ENCODE assay signal across 8 cellular contexts in the genomic region with DNA sequence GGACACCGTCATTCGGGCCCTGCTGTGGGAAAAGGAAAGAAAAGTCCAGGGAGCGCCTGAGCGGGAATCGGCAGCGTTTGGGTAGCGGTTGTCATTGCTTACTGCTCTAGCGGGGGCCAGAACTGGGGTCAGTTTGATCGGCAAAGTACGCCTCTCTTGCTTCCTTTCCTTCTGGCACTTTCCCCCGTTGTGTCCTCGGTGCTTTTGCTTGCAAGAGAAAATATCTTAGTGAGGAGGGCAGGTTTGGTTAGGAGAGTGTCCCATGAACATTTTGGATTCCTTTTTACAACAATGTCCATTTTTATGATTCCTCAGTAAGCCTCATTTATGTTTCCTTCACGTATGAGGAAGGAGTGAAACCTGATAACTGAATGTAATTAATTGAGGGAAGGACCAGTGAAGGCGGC. TPM values are rescaled to one million over a fixed set of nuclear protein-coding genes. Genes with fewer than 3 reads are reported as not detected.
A peak's percentile ranks its signal among the peaks of the same experiment; 100 is the strongest.
DNase-seq lines count a peak whose midpoint lies in the region; ATAC-seq and TF ChIP-seq lines count a peak whose summit lies in the region.

No MANE protein-coding gene starts in this region.

- intact Hi-C loops in left lung (cut with DNase I) (no loop called here), transverse colon (cut with DNase I; ENCODE audit: low total_unique reads) (no loop called here)

- 0 to 1% methylated on average over 3 to 14 of the region's 14 CpGs for WGBS in transverse colon (ENCODE audit: low coverage in 1 of 2), 2 donors

- H3K9ac ChIP-seq in BLaER1, result peak overlapping the region; percentile 93
- peak overlapping the region; percentile 91 for H3K9ac ChIP-seq in adipocyte (ENCODE audit: low read length)

- DNase-seq in HL-60 (ENCODE audit: low read depth in 1 of 2, low spot score in 1 of 2) (peak in 1 of 2 experiments; percentile 23), adipocyte (ENCODE audit: low read depth) (peak; percentile 72), left lung (no peak), transverse colon (no peak), glomerular visceral epithelial cell (ENCODE audit: extremely low spot score) (no peak), COLO668 (lab: John Stamatoyannopoulos, UW; ENCODE audit: unreplicated experiment) (no peak)

- H3K9me3 ChIP-seq in BLaER1, result no peaks in the 10 kb centered on the region
- H3K9me3 ChIP-seq in adipocyte (ENCODE audit: control insufficient read depth, low read length), result no peaks in the 10 kb centered on the region
- H3K9me3 ChIP-seq in left lung, result no peaks in the 10 kb centered on the region
- no peaks in the 10 kb centered on the region for H3K9me3 ChIP-seq in transverse colon

- H3K27me3 ChIP-seq in BLaER1 (no peaks in the 10 kb centered on the region), HL-60 (ENCODE audit: insufficient read depth, poor library complexity, severe bottlenecking) (no peaks in the 10 kb centered on the region), adipocyte (replicated peaks; ENCODE audit: control insufficient read depth, insufficient read depth, low read length) (no peaks in the 10 kb centered on the region), left lung (no peaks in the 10 kb centered on the region), transverse colon (no peaks in the 10 kb centered on the region)

- peaks cover 51% of the 10 kb centered on the region for H3K36me3 ChIP-seq in BLaER1
- peaks cover 25% of the 10 kb centered on the region for H3K36me3 ChIP-seq in adipocyte (ENCODE audit: control insufficient read depth, insufficient read depth, low read length, severe bottlenecking)
- H3K36me3 ChIP-seq in left lung, result peaks cover 0 to 22% of the 10 kb centered on the region in 2 donors
- H3K36me3 ChIP-seq in transverse colon, result peaks cover 0 to 15% (median 6%) of the 10 kb centered on the region in 4 donors

- no peak for TF ChIP-seq POLR2A in transverse colon (IDR thresholded peaks at IDR 0.05)

- in situ Hi-C loops in transverse colon (cut with MboI; ENCODE audit: low pct_ligation_motif_present in 1 of 4, low pct_unique_long_range_greater_than_20kb in 1 of 4, low sequenced_read_pairs in 3 of 4), result no loop called here

- peaks cover 35% of the 10 kb centered on the region for H3K4me1 ChIP-seq in BLaER1
- H3K4me1 ChIP-seq in adipocyte (ENCODE audit: control insufficient read depth, insufficient read depth, low read length), result peaks cover 54% of the 10 kb centered on the region
- peaks cover 6 to 29% of the 10 kb centered on the region in 2 donors for H3K4me1 ChIP-seq in left lung
- peaks cover 6 to 25% (median 16%) of the 10 kb centered on the region in 4 donors for H3K4me1 ChIP-seq in transverse colon

- ATAC-seq in left lung (no peak), HG02884 (IDR thresholded peaks at IDR 0.05; ENCODE audit: unreplicated experiment) (no peak)

- peak overlapping the region; percentile 99 for H3K4me2 ChIP-seq in BLaER1

- H3K4me3 ChIP-seq in BLaER1 (peak overlapping the region; percentile 92), HL-60 (replicated peaks; ENCODE audit: insufficient read depth, low read length) (peak overlapping the region; percentile 81), adipocyte (ENCODE audit: low read length) (peak overlapping the region; percentile 92), left lung (peak overlapping the region; percentile 82 to 86), transverse colon (peak overlapping the region; percentile 78 to 98 (median 88))

- no peak for TF ChIP-seq EP300 in transverse colon (IDR thresholded peaks at IDR 0.05; ENCODE audit: low read depth)

- H3K27ac ChIP-seq in BLaER1 (peak overlapping the region; percentile 96), HL-60 (replicated peaks) (peak overlapping the region; percentile 83), left lung (peak overlapping the region; percentile 61 to 76), transverse colon (peak overlapping the region; percentile 81 to 90 (median 90))

- peaks cover 20% of the 10 kb centered on the region for H4K20me1 ChIP-seq in BLaER1

- no peak for TF ChIP-seq CTCF in HL-60 (IDR thresholded peaks at IDR 0.05; ENCODE audit: insufficient read depth, low read length)
- no peak for TF ChIP-seq CTCF in left lung (IDR thresholded peaks at IDR 0.05)
- no peak for TF ChIP-seq CTCF in transverse colon (IDR thresholded peaks at IDR 0.05)

RNA-seq across cellular contexts. Expression of a gene that starts 0.7 kb away (rescaled TPM):
- total RNA-seq in left lung (10 to 100 TPM; 18.9 to 23.2 TPM), transverse colon (10 to 100 TPM in 2 of 4 donors, 1 to 10 TPM in 2; 4.8 to 23.9 (median 9.7) TPM)

RNA-seq across cellular contexts. Expression of a gene that starts 58.1 kb away (rescaled TPM):
- total RNA-seq in left lung, result 10 to 100 TPM; 40.6 to 48.8 TPM
- 10 to 100 TPM; 27.3 to 55.4 (median 45.4) TPM for total RNA-seq in transverse colon
